In the genomic region with DNA sequence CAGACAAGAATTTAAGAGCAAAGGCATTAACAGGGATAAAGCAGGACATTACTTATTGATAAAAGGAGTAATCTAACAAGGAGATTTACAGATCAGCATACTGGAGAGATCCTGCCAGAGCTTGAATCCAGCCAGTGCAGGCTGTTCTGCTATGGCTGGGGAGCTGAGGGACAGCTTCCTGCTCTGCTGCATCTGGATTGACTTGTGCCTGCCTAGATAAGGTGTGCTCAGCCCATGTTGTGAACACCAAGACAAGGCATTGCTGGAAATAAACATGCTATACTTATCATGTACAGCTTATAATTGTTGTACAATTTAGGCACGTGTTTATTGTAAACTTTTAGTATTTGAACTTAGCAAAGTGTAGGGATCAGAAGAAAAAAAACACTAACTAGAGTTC, we compare ENCODE assay signal across 20 cellular contexts.
A peak's percentile ranks its signal among the peaks of the same experiment; 100 is the strongest.
DNase-seq lines count a peak whose midpoint lies in the region; ATAC-seq and TF ChIP-seq lines count a peak whose summit lies in the region.
"Had no signal": no experiment of that assay in that cellular context is flagged by ENCODE, and none has a peak within 500 bp of the region (broad histone marks: within the 10 kb centered on the region; RNA-seq: fewer than 3 reads in every experiment).

No MANE protein-coding gene starts in this region.

- H3K36me3 ChIP-seq in esophagus muscularis mucosa: no peaks in the 10 kb centered on the region
- H3K36me3 ChIP-seq in sigmoid colon: no peaks in the 10 kb centered on the region
- H3K36me3 ChIP-seq: BE2C, BLaER1 had no signal

- peaks cover 67% of the 10 kb centered on the region for H3K27me3 Mint-ChIP-seq in activated CD8-positive, alpha-beta memory T cell treated with anti-CD3 and anti-CD28 coated beads, Interleukin-2, amount 10 ng/mL, durations not matched to agents 7 days and 5 days

- POLR2A ChIA-PET in HEK293T (lab: Yijun Ruan, JAX): no interaction called here

- WGBS in esophagus muscularis mucosa: 50% methylated on average over 1 of the region's 1 CpG
- WGBS in sigmoid colon, 2 donors: 33 to 54% methylated on average over 1 of the region's 1 CpG

- intact Hi-C loops in esophagus muscularis mucosa (cut with DNase I): no loop called here
- intact Hi-C loops in sigmoid colon (cut with DNase I): no loop called here

- TF ChIP-seq EP300 in esophagus muscularis mucosa (IDR thresholded peaks at IDR 0.05) (no peak), sigmoid colon (IDR thresholded peaks at IDR 0.05) (no peak)

- H3K4me1 ChIP-seq in esophagus muscularis mucosa: no peaks in the 10 kb centered on the region
- no peaks in the 10 kb centered on the region for H3K4me1 ChIP-seq in sigmoid colon
- H3K4me1 ChIP-seq: BE2C, BLaER1 had no signal

- H3K4me3 Mint-ChIP-seq in activated CD8-positive, alpha-beta memory T cell treated with anti-CD3 and anti-CD28 coated beads, Interleukin-2, amount 10 ng/mL, durations not matched to agents 7 days and 5 days: no peak overlapping the region
- H3K4me3 Mint-ChIP-seq: CD4-positive, alpha-beta memory T cell; CD4-positive, CD25-positive, alpha-beta regulatory T cell; CD8-positive, alpha-beta memory T cell had no signal

- no peak overlapping the region for H3K27ac Mint-ChIP-seq in activated CD8-positive, alpha-beta memory T cell treated with anti-CD3 and anti-CD28 coated beads, Interleukin-2, amount 10 ng/mL, durations not matched to agents 7 days and 5 days
- H3K27ac Mint-ChIP-seq: CD4-positive, alpha-beta memory T cell; CD4-positive, CD25-positive, alpha-beta regulatory T cell; CD8-positive, alpha-beta memory T cell had no signal

- H3K27ac ChIP-seq in esophagus muscularis mucosa (replicated peaks in 1 of 4) (no peak overlapping the region), sigmoid colon (no peak overlapping the region)
- H3K27ac ChIP-seq: BLaER1 had no signal

- H3K27me3 ChIP-seq in esophagus muscularis mucosa (peaks cover 0 to 44% (median 0%) of the 10 kb centered on the region in 4 donors), sigmoid colon (peaks cover 0 to 17% (median 0%) of the 10 kb centered on the region in 3 donors)
- H3K27me3 ChIP-seq: BLaER1 had no signal

- H3K4me3 ChIP-seq in esophagus muscularis mucosa (no peak overlapping the region), sigmoid colon (no peak overlapping the region)
- H3K4me3 ChIP-seq: BLaER1 had no signal

- H3K36me3 Mint-ChIP-seq in activated CD8-positive, alpha-beta memory T cell treated with anti-CD3 and anti-CD28 coated beads, Interleukin-2, amount 10 ng/mL, durations not matched to agents 7 days and 5 days: no peaks in the 10 kb centered on the region
- H3K36me3 Mint-ChIP-seq: CD14-positive monocyte; CD4-positive, alpha-beta memory T cell; CD4-positive, CD25-positive, alpha-beta regulatory T cell; CD8-positive, alpha-beta memory T cell had no signal

- no peak for TF ChIP-seq POLR2A in esophagus muscularis mucosa (IDR thresholded peaks at IDR 0.05; ENCODE audit: low read depth)
- TF ChIP-seq POLR2A in sigmoid colon (IDR thresholded peaks at IDR 0.05): no peak

- ATAC-seq in activated CD8-positive, alpha-beta memory T cell treated with anti-CD3 and anti-CD28 coated beads, Interleukin-2, amount 10 ng/mL, durations not matched to agents 7 days and 5 days: no peak
- ATAC-seq in HG02588 (IDR thresholded peaks at IDR 0.05; ENCODE audit: unreplicated experiment): no peak
- no peak for ATAC-seq in GM21423 (IDR thresholded peaks at IDR 0.05; ENCODE audit: unreplicated experiment)

- TF ChIP-seq CTCF in esophagus muscularis mucosa (IDR thresholded peaks at IDR 0.05) (no peak), sigmoid colon (IDR thresholded peaks at IDR 0.05) (no peak)

- CTCF ChIA-PET in activated CD8-positive, alpha-beta memory T cell treated with anti-CD3 and anti-CD28 coated beads, Interleukin-2, amount 10 ng/mL, durations not matched to agents 7 days and 5 days (lab: Charles Lee): no interaction called here
- CTCF ChIA-PET in HEK293T (lab: Yijun Ruan, JAX): no interaction called here

- H3K4me1 Mint-ChIP-seq in activated CD8-positive, alpha-beta memory T cell treated with anti-CD3 and anti-CD28 coated beads, Interleukin-2, amount 10 ng/mL, durations not matched to agents 7 days and 5 days: no peaks in the 10 kb centered on the region
- H3K4me1 Mint-ChIP-seq: CD14-positive monocyte; CD4-positive, alpha-beta memory T cell; CD4-positive, CD25-positive, alpha-beta regulatory T cell; CD8-positive, alpha-beta memory T cell had no signal

- H3K9me3 Mint-ChIP-seq in activated CD8-positive, alpha-beta memory T cell treated with anti-CD3 and anti-CD28 coated beads, Interleukin-2, amount 10 ng/mL, durations not matched to agents 7 days and 5 days (ENCODE audit: low read depth): no peaks in the 10 kb centered on the region

- DNase-seq in activated CD8-positive, alpha-beta memory T cell treated with anti-CD3 and anti-CD28 coated beads, Interleukin-2, amount 10 ng/mL, durations not matched to agents 7 days and 5 days: peak; percentile 14
- DNase-seq in activated CD8-positive, alpha-beta memory T cell treated with anti-CD3 and anti-CD28 coated beads, Interleukin-2, amount 50 U/mL, for 4 hours: no peak
- DNase-seq in HEK293T (ENCODE audit: extremely low spot score) (peak; percentile 6), esophagus muscularis mucosa (ENCODE audit: extremely low spot score) (peak; percentile 77), sigmoid colon (no peak)
- DNase-seq: 8988T; ACHN; BE2C; C1 segment of cervical spinal cord; Calu3; CD4-positive, alpha-beta memory T cell; CD4-positive, CD25-positive, alpha-beta regulatory T cell; CD8-positive, alpha-beta memory T cell; DMS79 treated with DMSO at 0.1 percent for 48 hours; GF-D8 had no signal

- H3K9me3 ChIP-seq in esophagus muscularis mucosa: peaks cover 0 to 23% (median 12%) of the 10 kb centered on the region in 4 donors
- H3K9me3 ChIP-seq in sigmoid colon: peaks cover 0 to 12% (median 0%) of the 10 kb centered on the region in 4 donors
- H3K9me3 ChIP-seq: BE2C, Caco-2 had no signal

TF ChIP-seq in HEK293T, 16 proteins besides CTCF, POLR2A, EP300 and RAD21:
- no peak for TF ChIP-seq BHLHE40 (IDR thresholded peaks at IDR 0.05; ENCODE audit: borderline replicate concordance)
- TF ChIP-seq ARNT (IDR thresholded peaks at IDR 0.05): no peak
- TF ChIP-seq HDGF (IDR thresholded peaks at IDR 0.05; ENCODE audit: borderline replicate concordance): no peak
- TF ChIP-seq TARDBP (IDR thresholded peaks at IDR 0.05): no peak

Comparison
In these comparisons a context has a peak if more than half of its experiments do, and no peak if none do; other contexts are left out.
1. DNase-seq: peak in activated CD8-positive, alpha-beta memory T cell treated with anti-CD3 and anti-CD28 coated beads, Interleukin-2, amount 10 ng/mL, durations not matched to agents 7 days and 5 days (single experiment), HEK293T (single experiment) and esophagus muscularis mucosa (single experiment); none in activated CD8-positive, alpha-beta memory T cell treated with anti-CD3 and anti-CD28 coated beads, Interleukin-2, amount 50 U/mL, for 4 hours (single experiment) and sigmoid colon (single experiment).